1 cellular context compared by ENCODE assay signal in genomic region chr6:96542702-96543101, GRCh38.
TF ChIP-seq lines count a peak whose summit lies in the region.

No MANE protein-coding gene starts in this region.

TF ChIP-seq in GM23338, 12 proteins besides CTCF, POLR2A, EP300 and RAD21 (continued from another document):
- TF ChIP-seq ZNF462 (CRISPR knock-in tag; IDR thresholded peaks at IDR 0.05), result no peak
